ENCODE assay signal across 8 cellular contexts in genomic region chrX:71543316-71543715, GRCh38. TPM values are rescaled to one million over a fixed set of nuclear protein-coding genes. Genes with fewer than 3 reads are reported as not detected.
A peak's percentile ranks its signal among the peaks of the same experiment; 100 is the strongest.
DNase-seq lines count a peak whose midpoint lies in the region; ATAC-seq lines count a peak whose summit lies in the region.

No MANE protein-coding gene starts in this region.

- peak overlapping the region; percentile 94 for H3K27ac Mint-ChIP-seq in activated T-helper 1 cell treated with anti-CD3 and anti-CD28 coated beads, Interleukin-12 subunit alpha, Interleukin-12 subunit beta, Interleukin-2, Interleukin-4 antibody, amounts not matched to agents 30 ng/mL and 10 ng/mL and 1 ng/mL, durations not matched to agents 14 hours and 24 hours and 36 hours

- no peaks in the 10 kb centered on the region for H3K27me3 ChIP-seq in aorta (ENCODE audit: control insufficient read depth in 1 of 2, insufficient read depth in 2 of 2, low read length in 1 of 2)

- H3K4me1 Mint-ChIP-seq in activated T-helper 1 cell treated with anti-CD3 and anti-CD28 coated beads, Interleukin-12 subunit alpha, Interleukin-12 subunit beta, Interleukin-2, Interleukin-4 antibody, amounts not matched to agents 30 ng/mL and 10 ng/mL and 1 ng/mL, durations not matched to agents 14 hours and 24 hours and 36 hours (ENCODE audit: low read depth), result peaks cover 51% of the 10 kb centered on the region

- H3K27me3 Mint-ChIP-seq in activated T-helper 1 cell treated with anti-CD3 and anti-CD28 coated beads, Interleukin-12 subunit alpha, Interleukin-12 subunit beta, Interleukin-2, Interleukin-4 antibody, amounts not matched to agents 30 ng/mL and 10 ng/mL and 1 ng/mL, durations not matched to agents 14 hours and 24 hours and 36 hours (ENCODE audit: insufficient read depth), result no peaks in the 10 kb centered on the region

- H3K36me3 ChIP-seq in aorta (ENCODE audit: control insufficient read depth in 1 of 2, insufficient read depth in 2 of 2, low read length in 1 of 2), result peaks cover 0 to 2% of the 10 kb centered on the region in 2 donors

- intact Hi-C loops in activated T-helper 1 cell treated with anti-CD3 and anti-CD28 coated beads, Interleukin-12 subunit alpha, Interleukin-12 subunit beta, Interleukin-2, Interleukin-4 antibody, amounts not matched to agents 30 ng/mL and 10 ng/mL and 1 ng/mL, durations not matched to agents 14 hours and 24 hours and 36 hours (cut with micrococcal nuclease), result loop anchor here (5.0 kb wide), 1 partner anchor 431 kb away; the partner anchor contains the start of gene IL2RG
- intact Hi-C loops in aorta (cut with DNase I), result no loop called here

- H3K9me3 ChIP-seq in aorta (ENCODE audit: control insufficient read depth, low read length), result no peaks in the 10 kb centered on the region

- ATAC-seq in aorta (ENCODE audit: low FRiP score), result no peak

- H3K4me1 ChIP-seq in aorta (ENCODE audit: control insufficient read depth in 1 of 2, insufficient read depth in 2 of 2, low read length in 2 of 2), result peaks cover 0 to 3% of the 10 kb centered on the region in 2 donors

- peak overlapping the region; percentile 95 for H3K4me3 Mint-ChIP-seq in activated T-helper 1 cell treated with anti-CD3 and anti-CD28 coated beads, Interleukin-12 subunit alpha, Interleukin-12 subunit beta, Interleukin-2, Interleukin-4 antibody, amounts not matched to agents 30 ng/mL and 10 ng/mL and 1 ng/mL, durations not matched to agents 14 hours and 24 hours and 36 hours

- peaks cover 56% of the 10 kb centered on the region for H3K36me3 Mint-ChIP-seq in activated T-helper 1 cell treated with anti-CD3 and anti-CD28 coated beads, Interleukin-12 subunit alpha, Interleukin-12 subunit beta, Interleukin-2, Interleukin-4 antibody, amounts not matched to agents 30 ng/mL and 10 ng/mL and 1 ng/mL, durations not matched to agents 14 hours and 24 hours and 36 hours (ENCODE audit: low read depth)

- 0 to 40% methylated on average over 2 of the region's 2 CpGs for WGBS in aorta, 2 donors

- H3K4me3 ChIP-seq in aorta (ENCODE audit: low read length in 2 of 2), result no peak overlapping the region

- peak overlapping the region in 1 of 2 donors; percentile 14 for H3K27ac ChIP-seq in aorta (ENCODE audit: low read depth in 1 of 2, low read length in 2 of 2)

- no peaks in the 10 kb centered on the region for H3K9me3 Mint-ChIP-seq in activated T-helper 1 cell treated with anti-CD3 and anti-CD28 coated beads, Interleukin-12 subunit alpha, Interleukin-12 subunit beta, Interleukin-2, Interleukin-4 antibody, amounts not matched to agents 30 ng/mL and 10 ng/mL and 1 ng/mL, durations not matched to agents 14 hours and 24 hours and 36 hours

- DNase-seq in A172 (ENCODE audit: low spot score) (peak; percentile 63), HCEC 1CT (peak; percentile 75), hepatic stellate cell (ENCODE audit: low spot score) (peak; percentile 21), aorta (no peak), cerebellum (ENCODE audit: low spot score) (no peak), C1 segment of cervical spinal cord (lab: John Stamatoyannopoulos, UW) (no peak)
- DNase-seq in activated T-helper 1 cell treated with anti-CD3 and anti-CD28 coated beads, Interleukin-12 subunit alpha, Interleukin-12 subunit beta, Interleukin-2, Interleukin-4 antibody, amounts not matched to agents 30 ng/mL and 10 ng/mL and 1 ng/mL, durations not matched to agents 14 hours and 24 hours and 36 hours (ENCODE audit: low spot score), result no peak
- no peak for DNase-seq in stimulated activated naive CD4-positive, alpha-beta T cell (lab: John Stamatoyannopoulos, UW)

RNA-seq across cellular contexts. Expression of gene OGT, which starts 10.4 kb away (rescaled TPM):
- 51.9 and 55.3 TPM in 2 replicates for total RNA-seq in A172 (2014; rRNA removed; shearing (Covaris generic))
- total RNA-seq in activated T-helper 1 cell treated with anti-CD3 and anti-CD28 coated beads, Interleukin-12 subunit alpha, Interleukin-12 subunit beta, Interleukin-2, Interleukin-4 antibody, amounts not matched to agents 30 ng/mL and 10 ng/mL and 1 ng/mL, durations not matched to agents 14 hours and 24 hours and 36 hours, result 295 and 305 TPM in 2 replicates
- 100 to 1,000 TPM; 188 to 272 TPM for total RNA-seq in aorta
- polyA plus RNA-seq in aorta, result 100 to 1,000 TPM in 1 of 2 donors, 10 to 100 TPM in 1; 10.1 to 107 TPM
- total RNA-seq in cerebellum, result 254 TPM

RNA-seq across cellular contexts. Expression of gene GCNA, which starts 34.9 kb away (rescaled TPM):
- 0.07 and 1.2 TPM in 2 replicates for total RNA-seq in A172 (2014; rRNA removed; shearing (Covaris generic))
- 4.3 and 4.8 TPM in 2 replicates for total RNA-seq in activated T-helper 1 cell treated with anti-CD3 and anti-CD28 coated beads, Interleukin-12 subunit alpha, Interleukin-12 subunit beta, Interleukin-2, Interleukin-4 antibody, amounts not matched to agents 30 ng/mL and 10 ng/mL and 1 ng/mL, durations not matched to agents 14 hours and 24 hours and 36 hours
- total RNA-seq in aorta, result 1 to 10 TPM; 1.9 to 4.8 TPM
- polyA plus RNA-seq in aorta, result 1 to 10 TPM in 1 of 2 donors, under 1 TPM in 1; 0.38 to 5.4 TPM
- 4.5 TPM for total RNA-seq in cerebellum

Comparison
In these comparisons a context has a peak if more than half of its experiments do, and no peak if none do; other contexts are left out.
1. DNase-seq: peak in A172 (single experiment), HCEC 1CT (single experiment) and hepatic stellate cell (single experiment); none in activated T-helper 1 cell treated with anti-CD3 and anti-CD28 coated beads, Interleukin-12 subunit alpha, Interleukin-12 subunit beta, Interleukin-2, Interleukin-4 antibody, amounts not matched to agents 30 ng/mL and 10 ng/mL and 1 ng/mL, durations not matched to agents 14 hours and 24 hours and 36 hours (single experiment), stimulated activated naive CD4-positive, alpha-beta T cell (0 of 6), aorta (0 of 2), cerebellum (single experiment) and C1 segment of cervical spinal cord (0 of 14).